23 cellular contexts compared by ENCODE assay signal in genomic region chr14:90194706-90195105, GRCh38.
"Had no signal": no experiment of that assay in that cellular context is flagged by ENCODE, and none has a peak within 500 bp of the region (broad histone marks: within the 10 kb centered on the region; RNA-seq: fewer than 3 reads in every experiment).

No MANE protein-coding gene starts in this region.

- H3K9me3 ChIP-seq: left lung, lower lobe of right lung, mucosa of descending colon, testis, transverse colon had no signal

- H3K27ac Mint-ChIP-seq: activated CD4-positive, alpha-beta memory T cell treated with anti-CD3 and anti-CD28 coated beads for 36 hours; dendritic cell treated with granulocyte-macrophage colony-stimulating factor and Interleukin-4, amounts not matched to agents 40 ng/mL and 50 ng/mL, for 4 days; natural killer cell treated with Interleukin-12 subunit alpha and Interleukin-12 subunit beta and Interleukin-15 and Interleukin-18, amount 100 ng/mL, for 72 hours had no signal

- H3K4me3 ChIP-seq: left lung, lower lobe of right lung, mucosa of descending colon, skin epidermis, testis, transverse colon had no signal

- H3K4me3 Mint-ChIP-seq: activated CD4-positive, alpha-beta memory T cell treated with anti-CD3 and anti-CD28 coated beads for 36 hours; central memory CD8-positive, alpha-beta T cell; dendritic cell treated with granulocyte-macrophage colony-stimulating factor and Interleukin-4, amounts not matched to agents 40 ng/mL and 50 ng/mL, for 4 days; natural killer cell treated with Interleukin-12 subunit alpha and Interleukin-12 subunit beta and Interleukin-15 and Interleukin-18, amount 100 ng/mL, for 72 hours; T-helper 17 cell had no signal

- H3K4me1 ChIP-seq: left lung, lower lobe of right lung, testis, transverse colon had no signal

- H3K27me3 ChIP-seq: testis had no signal

- DNase-seq: activated CD8-positive, alpha-beta memory T cell treated with anti-CD3 and anti-CD28 coated beads, Interleukin-2, amount 50 U/mL, for 4 hours; activated gamma-delta T cell; activated naive CD4-positive, alpha-beta T cell treated with anti-CD3 and anti-CD28 coated beads, Interleukin-2, amount 50 U/mL, for 16 hours; activated T-cell treated with anti-CD3 and anti-CD28 coated beads, Interleukin-2, amount 50 U/mL, for 1 hour; amygdala; left lung; lower lobe of right lung; stimulated activated CD4-positive, alpha-beta T cell treated with anti-CD3 and anti-CD28 coated beads, Interleukin-12 subunit alpha, Interleukin-12 subunit beta, amount 100 ng/mL, for 4 hours; stimulated activated CD4-positive, alpha-beta T cell treated with anti-CD3 and anti-CD28 coated beads, Interleukin-4, amount 100 ng/mL, for 1 hour; T-helper 17 cell; T1000; testis; transverse colon had no signal

- ATAC-seq: activated CD4-positive, CD25-positive, alpha-beta regulatory T cell treated with anti-CD3 and anti-CD28 coated beads, Interleukin-2, amount 50 U/mL, for 24 hours; left lung; natural killer cell treated with Interleukin-12 subunit alpha and Interleukin-12 subunit beta and Interleukin-15 and Interleukin-18, amount 100 ng/mL, for 72 hours; sciatic nerve; stimulated activated naive CD8-positive, alpha-beta T cell treated with anti-CD3 and anti-CD28 coated beads, Interleukin-15, Interleukin-2, amounts not matched to agents 100 U/mL and 50 U/mL, for 24 hours; T-helper 17 cell had no signal

- H3K4me1 Mint-ChIP-seq: central memory CD8-positive, alpha-beta T cell had no signal

- H3K9me3 Mint-ChIP-seq: activated CD4-positive, alpha-beta memory T cell treated with anti-CD3 and anti-CD28 coated beads for 36 hours; central memory CD8-positive, alpha-beta T cell; dendritic cell treated with granulocyte-macrophage colony-stimulating factor and Interleukin-4, amounts not matched to agents 40 ng/mL and 50 ng/mL, for 4 days; natural killer cell treated with Interleukin-12 subunit alpha and Interleukin-12 subunit beta and Interleukin-15 and Interleukin-18, amount 100 ng/mL, for 72 hours had no signal

- H3K36me3 ChIP-seq: left lung, lower lobe of right lung, transverse colon, WERI-Rb-1 had no signal

- H3K36me3 Mint-ChIP-seq: activated CD4-positive, alpha-beta memory T cell treated with anti-CD3 and anti-CD28 coated beads for 36 hours; natural killer cell treated with Interleukin-12 subunit alpha and Interleukin-12 subunit beta and Interleukin-15 and Interleukin-18, amount 100 ng/mL, for 72 hours had no signal

- H3K27ac ChIP-seq: left lung, lower lobe of right lung, skin epidermis, testis, transverse colon, WERI-Rb-1 had no signal
